ENCODE assay signal across 1 cellular context in the genomic region with DNA sequence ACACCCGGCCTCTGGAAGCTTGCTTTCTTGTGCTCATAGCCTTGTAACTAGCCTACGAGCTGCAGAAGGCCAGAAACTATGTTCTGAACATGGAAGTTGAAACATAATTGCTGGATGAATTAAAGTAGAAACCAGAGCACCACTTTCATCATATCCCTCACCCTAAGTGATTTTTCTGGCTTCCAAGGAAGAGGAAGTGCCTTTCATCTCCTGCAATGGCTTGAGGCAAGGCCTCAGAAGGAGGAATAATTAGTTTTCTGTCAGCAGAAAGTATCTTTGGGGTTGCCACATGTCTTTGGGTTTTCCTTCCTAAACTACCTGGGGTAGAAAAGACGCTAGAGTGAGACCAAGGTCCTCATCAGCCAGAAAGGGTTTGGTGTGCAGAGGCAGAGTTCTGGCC.
TF ChIP-seq lines count a peak whose summit lies in the region.

No MANE protein-coding gene starts in this region.

TF ChIP-seq in WTC11, 78 proteins besides CTCF, POLR2A, EP300 and RAD21 (continued from another document):
- TF ChIP-seq, protein P1, sequence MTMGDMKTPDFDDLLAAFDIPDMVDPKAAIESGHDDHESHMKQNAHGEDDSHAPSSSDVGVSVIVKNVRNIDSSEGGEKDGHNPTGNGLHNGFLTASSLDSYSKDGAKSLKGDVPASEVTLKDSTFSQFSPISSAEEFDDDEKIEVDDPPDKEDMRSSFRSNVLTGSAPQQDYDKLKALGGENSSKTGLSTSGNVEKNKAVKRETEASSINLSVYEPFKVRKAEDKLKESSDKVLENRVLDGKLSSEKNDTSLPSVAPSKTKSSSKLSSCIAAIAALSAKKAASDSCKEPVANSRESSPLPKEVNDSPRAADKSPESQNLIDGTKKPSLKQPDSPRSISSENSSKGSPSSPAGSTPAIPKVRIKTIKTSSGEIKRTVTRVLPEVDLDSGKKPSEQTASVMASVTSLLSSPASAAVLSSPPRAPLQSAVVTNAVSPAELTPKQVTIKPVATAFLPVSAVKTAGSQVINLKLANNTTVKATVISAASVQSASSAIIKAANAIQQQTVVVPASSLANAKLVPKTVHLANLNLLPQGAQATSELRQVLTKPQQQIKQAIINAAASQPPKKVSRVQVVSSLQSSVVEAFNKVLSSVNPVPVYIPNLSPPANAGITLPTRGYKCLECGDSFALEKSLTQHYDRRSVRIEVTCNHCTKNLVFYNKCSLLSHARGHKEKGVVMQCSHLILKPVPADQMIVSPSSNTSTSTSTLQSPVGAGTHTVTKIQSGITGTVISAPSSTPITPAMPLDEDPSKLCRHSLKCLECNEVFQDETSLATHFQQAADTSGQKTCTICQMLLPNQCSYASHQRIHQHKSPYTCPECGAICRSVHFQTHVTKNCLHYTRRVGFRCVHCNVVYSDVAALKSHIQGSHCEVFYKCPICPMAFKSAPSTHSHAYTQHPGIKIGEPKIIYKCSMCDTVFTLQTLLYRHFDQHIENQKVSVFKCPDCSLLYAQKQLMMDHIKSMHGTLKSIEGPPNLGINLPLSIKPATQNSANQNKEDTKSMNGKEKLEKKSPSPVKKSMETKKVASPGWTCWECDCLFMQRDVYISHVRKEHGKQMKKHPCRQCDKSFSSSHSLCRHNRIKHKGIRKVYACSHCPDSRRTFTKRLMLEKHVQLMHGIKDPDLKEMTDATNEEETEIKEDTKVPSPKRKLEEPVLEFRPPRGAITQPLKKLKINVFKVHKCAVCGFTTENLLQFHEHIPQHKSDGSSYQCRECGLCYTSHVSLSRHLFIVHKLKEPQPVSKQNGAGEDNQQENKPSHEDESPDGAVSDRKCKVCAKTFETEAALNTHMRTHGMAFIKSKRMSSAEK (CRISPR knock-in tag; IDR thresholded peaks at IDR 0.05; ENCODE audit: borderline replicate concordance), result no peak
- TF ChIP-seq, protein P2, sequence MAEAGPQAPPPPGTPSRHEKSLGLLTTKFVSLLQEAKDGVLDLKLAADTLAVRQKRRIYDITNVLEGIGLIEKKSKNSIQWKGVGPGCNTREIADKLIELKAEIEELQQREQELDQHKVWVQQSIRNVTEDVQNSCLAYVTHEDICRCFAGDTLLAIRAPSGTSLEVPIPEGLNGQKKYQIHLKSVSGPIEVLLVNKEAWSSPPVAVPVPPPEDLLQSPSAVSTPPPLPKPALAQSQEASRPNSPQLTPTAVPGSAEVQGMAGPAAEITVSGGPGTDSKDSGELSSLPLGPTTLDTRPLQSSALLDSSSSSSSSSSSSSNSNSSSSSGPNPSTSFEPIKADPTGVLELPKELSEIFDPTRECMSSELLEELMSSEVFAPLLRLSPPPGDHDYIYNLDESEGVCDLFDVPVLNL (CRISPR knock-in tag; IDR thresholded peaks at IDR 0.05; ENCODE audit: borderline replicate concordance, low read depth), result no peak
- TF ChIP-seq, protein P3, sequence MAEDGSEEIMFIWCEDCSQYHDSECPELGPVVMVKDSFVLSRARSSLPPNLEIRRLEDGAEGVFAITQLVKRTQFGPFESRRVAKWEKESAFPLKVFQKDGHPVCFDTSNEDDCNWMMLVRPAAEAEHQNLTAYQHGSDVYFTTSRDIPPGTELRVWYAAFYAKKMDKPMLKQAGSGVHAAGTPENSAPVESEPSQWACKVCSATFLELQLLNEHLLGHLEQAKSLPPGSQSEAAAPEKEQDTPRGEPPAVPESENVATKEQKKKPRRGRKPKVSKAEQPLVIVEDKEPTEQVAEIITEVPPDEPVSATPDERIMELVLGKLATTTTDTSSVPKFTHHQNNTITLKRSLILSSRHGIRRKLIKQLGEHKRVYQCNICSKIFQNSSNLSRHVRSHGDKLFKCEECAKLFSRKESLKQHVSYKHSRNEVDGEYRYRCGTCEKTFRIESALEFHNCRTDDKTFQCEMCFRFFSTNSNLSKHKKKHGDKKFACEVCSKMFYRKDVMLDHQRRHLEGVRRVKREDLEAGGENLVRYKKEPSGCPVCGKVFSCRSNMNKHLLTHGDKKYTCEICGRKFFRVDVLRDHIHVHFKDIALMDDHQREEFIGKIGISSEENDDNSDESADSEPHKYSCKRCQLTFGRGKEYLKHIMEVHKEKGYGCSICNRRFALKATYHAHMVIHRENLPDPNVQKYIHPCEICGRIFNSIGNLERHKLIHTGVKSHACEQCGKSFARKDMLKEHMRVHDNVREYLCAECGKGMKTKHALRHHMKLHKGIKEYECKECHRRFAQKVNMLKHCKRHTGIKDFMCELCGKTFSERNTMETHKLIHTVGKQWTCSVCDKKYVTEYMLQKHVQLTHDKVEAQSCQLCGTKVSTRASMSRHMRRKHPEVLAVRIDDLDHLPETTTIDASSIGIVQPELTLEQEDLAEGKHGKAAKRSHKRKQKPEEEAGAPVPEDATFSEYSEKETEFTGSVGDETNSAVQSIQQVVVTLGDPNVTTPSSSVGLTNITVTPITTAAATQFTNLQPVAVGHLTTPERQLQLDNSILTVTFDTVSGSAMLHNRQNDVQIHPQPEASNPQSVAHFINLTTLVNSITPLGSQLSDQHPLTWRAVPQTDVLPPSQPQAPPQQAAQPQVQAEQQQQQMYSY (CRISPR knock-in tag; IDR thresholded peaks at IDR 0.05), result no peak
